In the genomic region with DNA sequence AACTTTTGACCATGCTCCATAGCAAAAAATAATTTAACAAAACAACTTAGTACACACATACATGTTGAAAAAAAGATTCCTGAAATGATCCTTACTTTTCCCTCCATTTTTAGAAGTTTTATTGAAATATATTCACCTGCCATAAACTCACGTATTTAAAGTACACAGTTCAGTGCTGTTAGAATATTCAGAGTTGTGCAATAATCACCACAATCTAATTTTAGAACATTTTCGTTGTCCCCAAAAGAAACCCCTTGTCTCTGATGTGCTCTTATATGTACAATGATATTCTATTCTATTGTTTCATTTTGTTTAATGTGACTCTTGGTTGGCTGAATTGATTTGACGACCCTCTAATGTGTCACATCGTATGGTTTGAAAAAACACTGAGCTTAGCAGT, we compare ENCODE assay signal across 33 cellular contexts. TPM values are rescaled to one million over a fixed set of nuclear protein-coding genes. Genes with fewer than 3 reads are reported as not detected.
"Had no signal": no experiment of that assay in that cellular context is flagged by ENCODE, and none has a peak within 500 bp of the region (broad histone marks: within the 10 kb centered on the region; RNA-seq: fewer than 3 reads in every experiment).

No MANE protein-coding gene starts in this region.

- H3K27me3 Mint-ChIP-seq: progenitor cell of endocrine pancreas; stimulated activated memory B cell treated with anti-CD40 and anti-IgM and Interleukin-4, amounts not matched to agents 10 μg/mL and 1 μg/mL and 100 μg/mL, for 72 hours had no signal

- H3K27ac Mint-ChIP-seq: natural killer cell; nephron; neural progenitor cell; progenitor cell of endocrine pancreas; stimulated activated memory B cell treated with anti-CD40 and anti-IgM and Interleukin-4, amounts not matched to agents 10 μg/mL and 1 μg/mL and 100 μg/mL, for 72 hours; stimulated activated naive CD8-positive, alpha-beta T cell treated with anti-CD3 and anti-CD28 coated beads, Interleukin-15, amount 100 ng/mL, for 72 hours; type B pancreatic cell had no signal

- H3K4me3 ChIP-seq: neural progenitor cell, ovary, psoas muscle, skin epidermis, smooth muscle cell, spleen, suprapubic skin, testis, tibial artery, transverse colon, upper lobe of right lung, uterus had no signal

- H3K9me3 Mint-ChIP-seq: natural killer cell; nephron; neural progenitor cell; stimulated activated memory B cell treated with anti-CD40 and anti-IgM and Interleukin-4, amounts not matched to agents 10 μg/mL and 1 μg/mL and 100 μg/mL, for 72 hours; stimulated activated naive CD8-positive, alpha-beta T cell treated with anti-CD3 and anti-CD28 coated beads, Interleukin-15, amount 100 ng/mL, for 72 hours; type B pancreatic cell had no signal

- H3K9ac ChIP-seq: neural progenitor cell, parathyroid adenoma had no signal

- DNase-seq: natural killer cell; occipital lobe; ovary; posterior cingulate gyrus; psoas muscle; right cardiac atrium; spleen; stimulated activated CD4-positive, alpha-beta T cell treated with anti-CD3 and anti-CD28 coated beads, Interleukin-12 subunit alpha, Interleukin-12 subunit beta, amount 100 ng/mL, for 4 hours; stimulated activated CD4-positive, alpha-beta T cell treated with anti-CD3 and anti-CD28 coated beads, Interleukin-1b, Interleukin-23, amount 100 ng/mL, for 48 hours; stimulated activated CD4-positive, alpha-beta T cell treated with anti-CD3 and anti-CD28 coated beads, Interleukin-4, amount 100 ng/mL, for 1 hour; stimulated activated CD4-positive, alpha-beta T cell treated with anti-CD3 and anti-CD28 coated beads, Interleukin-4, amount 100 ng/mL, for 4 hours; stimulated activated CD8-positive, alpha-beta memory T cell treated with anti-CD3 and anti-CD28 coated beads, Interleukin-4, amount 100 ng/mL, for 48 hours; stimulated activated naive CD4-positive, alpha-beta T cell; stimulated activated naive CD8-positive, alpha-beta T cell treated with anti-CD3 and anti-CD28 coated beads, Interleukin-15, amount 100 ng/mL, for 72 hours; stimulated activated naive CD8-positive, alpha-beta T cell treated with anti-CD3 and anti-CD28 coated beads, Interleukin-15, Interleukin-2, amounts not matched to agents 100 U/mL and 50 U/mL, for 24 hours; substantia nigra; testis; tibial artery; transverse colon; upper lobe of right lung; uterus had no signal

- H3K9me3 ChIP-seq: ovary, psoas muscle, spleen, suprapubic skin, testis, tibial artery, transverse colon, upper lobe of right lung, uterus had no signal

- H3K36me3 ChIP-seq: neural progenitor cell, ovary, spleen, suprapubic skin, tibial artery, transverse colon, upper lobe of right lung, uterus had no signal

- H3K4me1 Mint-ChIP-seq: natural killer cell; nephron; neural progenitor cell; stimulated activated memory B cell treated with anti-CD40 and anti-IgM and Interleukin-4, amounts not matched to agents 10 μg/mL and 1 μg/mL and 100 μg/mL, for 72 hours; stimulated activated naive CD8-positive, alpha-beta T cell treated with anti-CD3 and anti-CD28 coated beads, Interleukin-15, amount 100 ng/mL, for 72 hours had no signal

- H3K36me3 Mint-ChIP-seq: natural killer cell; neural progenitor cell; stimulated activated memory B cell treated with anti-CD40 and anti-IgM and Interleukin-4, amounts not matched to agents 10 μg/mL and 1 μg/mL and 100 μg/mL, for 72 hours; type B pancreatic cell had no signal

- H3K4me1 ChIP-seq: neural progenitor cell, parathyroid adenoma, psoas muscle, spleen, suprapubic skin, testis, tibial artery, transverse colon, upper lobe of right lung, uterus had no signal

- H2AFZ ChIP-seq: neural progenitor cell, parathyroid adenoma had no signal

- H3K27ac ChIP-seq: neural progenitor cell, ovary, parathyroid adenoma, psoas muscle, skin epidermis, spleen, suprapubic skin, testis, tibial artery, transverse colon, upper lobe of right lung, uterus had no signal

- H3K4me3 Mint-ChIP-seq: natural killer cell; nephron; neural progenitor cell; stimulated activated memory B cell treated with anti-CD40 and anti-IgM and Interleukin-4, amounts not matched to agents 10 μg/mL and 1 μg/mL and 100 μg/mL, for 72 hours; stimulated activated naive CD8-positive, alpha-beta T cell treated with anti-CD3 and anti-CD28 coated beads, Interleukin-15, amount 100 ng/mL, for 72 hours; type B pancreatic cell had no signal

- H3K27me3 ChIP-seq: neural progenitor cell, ovary, suprapubic skin, testis, tibial artery, transverse colon, uterus had no signal

- ATAC-seq: natural killer cell; psoas muscle; right cardiac atrium; sciatic nerve; stimulated activated memory B cell treated with anti-CD40 and anti-IgM and Interleukin-4, amounts not matched to agents 10 μg/mL and 1 μg/mL and 100 μg/mL, for 72 hours; stimulated activated naive CD8-positive, alpha-beta T cell treated with anti-CD3 and anti-CD28 coated beads, Interleukin-15, amount 100 ng/mL, for 72 hours; stimulated activated naive CD8-positive, alpha-beta T cell treated with anti-CD3 and anti-CD28 coated beads, Interleukin-15, Interleukin-2, amounts not matched to agents 100 U/mL and 50 U/mL, for 24 hours; upper lobe of right lung had no signal

- H3K79me2 ChIP-seq: parathyroid adenoma had no signal

- H3K4me2 ChIP-seq: neural progenitor cell, smooth muscle cell had no signal

RNA-seq across cellular contexts. Expression of a gene that starts 15.9 kb away (rescaled TPM):
- total RNA-seq: natural killer cell, urinary bladder had no signal
- polyA plus RNA-seq: neural cell, ovary, spleen, urinary bladder had no signal
